Comparison of ENCODE assay signal across 1 cellular context in the genomic region with DNA sequence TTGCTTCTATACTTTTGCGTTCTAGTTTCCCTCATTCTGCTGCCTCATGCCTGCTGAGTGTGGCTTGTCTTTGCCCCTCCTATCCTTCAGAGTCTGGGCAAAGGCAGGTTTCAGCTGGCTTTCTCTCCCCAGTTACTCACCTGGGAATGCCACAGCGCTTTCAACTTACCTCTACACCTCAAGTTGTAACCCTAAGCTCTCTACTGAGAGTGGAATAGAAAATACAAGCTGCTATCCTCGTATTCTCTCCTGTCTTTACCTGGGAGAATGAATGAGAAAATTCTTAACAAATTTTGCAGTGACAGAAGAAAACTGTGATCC.
TF ChIP-seq lines count a peak whose summit lies in the region.

No MANE protein-coding gene starts in this region.

TF ChIP-seq in GM23338, 12 proteins besides CTCF, POLR2A, EP300 and RAD21 (continued from another document):
- TF ChIP-seq ZNF462 (CRISPR knock-in tag; IDR thresholded peaks at IDR 0.05) (no peak), ZNF331 (CRISPR knock-in tag; IDR thresholded peaks at IDR 0.05; ENCODE audit: low read depth) (no peak), STAT1 (IDR thresholded peaks at IDR 0.05; ENCODE audit: unreplicated experiment) (no peak), EZH2phosphoT487 (IDR thresholded peaks at IDR 0.05; ENCODE audit: unreplicated experiment) (no peak), CREB1 (CRISPR knock-in tag; IDR thresholded peaks at IDR 0.05; ENCODE audit: low read depth) (no peak), REST (IDR thresholded peaks at IDR 0.05; ENCODE audit: unreplicated experiment) (no peak), ZNF114 (CRISPR knock-in tag; IDR thresholded peaks at IDR 0.05) (no peak), EZH2 (IDR thresholded peaks at IDR 0.05; ENCODE audit: low read depth, unreplicated experiment) (no peak), ETS1 (IDR thresholded peaks at IDR 0.05) (no peak), POLR2AphosphoS5 (IDR thresholded peaks at IDR 0.05; ENCODE audit: low read depth) (no peak)
